ENCODE assay signal across 11 cellular contexts in genomic region chr4:151484396-151485102, GRCh38.
DNase-seq lines count a peak whose midpoint lies in the region; ATAC-seq and TF ChIP-seq lines count a peak whose summit lies in the region.
"Had no signal": no experiment of that assay in that cellular context is flagged by ENCODE, and none has a peak within 500 bp of the region (broad histone marks: within the 10 kb centered on the region; RNA-seq: fewer than 3 reads in every experiment).

No MANE protein-coding gene starts in this region.

- H3K4me3 ChIP-seq in HUES64 (ENCODE audit: low read length) (peak overlapping the region; percentile 5), left lung (no peak overlapping the region)
- H3K4me3 ChIP-seq: uterus had no signal

- DNase-seq in AG09319 (ENCODE audit: extremely low read depth, low read depth) = peak; percentile 18
- no peak for DNase-seq in chondrocyte (ENCODE audit: low spot score)
- no peak for DNase-seq in left lung
- DNase-seq in NCI-H2081 treated with DMSO at 0.1 percent for 48 hours (lab: John Stamatoyannopoulos, UW) = no peak
- no peak for DNase-seq in COR-L47 (lab: John Stamatoyannopoulos, UW)
- no peak for DNase-seq in anterior cingulate cortex (lab: John Stamatoyannopoulos, UW)
- DNase-seq in CD4-positive, alpha-beta T cell = no peak
- DNase-seq: midbrain; stimulated activated CD4-positive, alpha-beta T cell treated with anti-CD3 and anti-CD28 coated beads, Interleukin-4, amount 100 ng/mL, for 1 hour; uterus had no signal

- no peak overlapping the region for H3K4me3 Mint-ChIP-seq in chondrocyte (ENCODE audit: unreplicated experiment)
- H3K4me3 Mint-ChIP-seq in CD4-positive, alpha-beta T cell = no peak overlapping the region

- peaks cover 64% of the 10 kb centered on the region for H3K4me1 Mint-ChIP-seq in chondrocyte (ENCODE audit: low read depth)
- no peaks in the 10 kb centered on the region for H3K4me1 Mint-ChIP-seq in CD4-positive, alpha-beta T cell (ENCODE audit: low read depth)

- no peaks in the 10 kb centered on the region for H3K9me3 Mint-ChIP-seq in chondrocyte (ENCODE audit: low read depth)
- H3K9me3 Mint-ChIP-seq in CD4-positive, alpha-beta T cell = no peaks in the 10 kb centered on the region

- no peaks in the 10 kb centered on the region for H3K36me3 Mint-ChIP-seq in chondrocyte (ENCODE audit: low read depth)
- peaks cover 11% of the 10 kb centered on the region for H3K36me3 Mint-ChIP-seq in CD4-positive, alpha-beta T cell (ENCODE audit: low read depth)

- TF ChIP-seq CTCF in AG09319 (IDR thresholded peaks at IDR 0.05; ENCODE audit: low read depth, low read length) = no peak
- no peak for TF ChIP-seq CTCF in chondrocyte (IDR thresholded peaks at IDR 0.05)
- TF ChIP-seq CTCF in left lung (IDR thresholded peaks at IDR 0.05) = no peak
- TF ChIP-seq CTCF in CD4-positive, alpha-beta T cell (IDR thresholded peaks at IDR 0.05) = no peak

- H3K27me3 ChIP-seq in HUES64 (ENCODE audit: insufficient read depth, low read length) (no peaks in the 10 kb centered on the region), left lung (no peaks in the 10 kb centered on the region)
- peaks cover 4% of the 10 kb centered on the region for H3K27me3 ChIP-seq in CD4-positive, alpha-beta T cell (ENCODE audit: control insufficient read depth, insufficient read depth, low read length)
- H3K27me3 ChIP-seq: uterus had no signal

- peak; percentile 63 for ATAC-seq in left lung
- no peak for ATAC-seq in CD4-positive, alpha-beta T cell (ENCODE audit: poor library complexity)

- CTCF ChIA-PET in CD4-positive, alpha-beta T cell (lab: Charles Lee) = no interaction called here

- H3K4me1 ChIP-seq in HUES64 (ENCODE audit: insufficient read depth, low read length) (peaks cover 74% of the 10 kb centered on the region), left lung (no peaks in the 10 kb centered on the region)
- H3K4me1 ChIP-seq: uterus had no signal

- no peaks in the 10 kb centered on the region for H3K27me3 Mint-ChIP-seq in chondrocyte (ENCODE audit: low read depth)
- H3K27me3 Mint-ChIP-seq in CD4-positive, alpha-beta T cell = peaks cover 40% of the 10 kb centered on the region

- H3K27ac Mint-ChIP-seq in chondrocyte (ENCODE audit: unreplicated experiment) = peak overlapping the region; percentile 38
- H3K27ac Mint-ChIP-seq in CD4-positive, alpha-beta T cell = no peak overlapping the region

- H3K9ac ChIP-seq in HUES64 (ENCODE audit: low read depth, low read length) = peak overlapping the region; percentile 55

- POLR2A ChIA-PET in CD4-positive, alpha-beta T cell (lab: Charles Lee) = no interaction called here

- intact Hi-C loops in left lung (cut with DNase I) = no loop called here
- intact Hi-C loops in CD4-positive, alpha-beta T cell (cut with DNase I, micrococcal nuclease) = no loop called here

- H3K9me3 ChIP-seq in HUES64 (ENCODE audit: insufficient read depth, low read depth, low read length) (no peaks in the 10 kb centered on the region), left lung (no peaks in the 10 kb centered on the region)
- no peaks in the 10 kb centered on the region for H3K9me3 ChIP-seq in CD4-positive, alpha-beta T cell (ENCODE audit: control insufficient read depth, low read length)
- H3K9me3 ChIP-seq: uterus had no signal

- H3K27ac ChIP-seq in HUES64 (ENCODE audit: low read depth, low read length) (peak overlapping the region; percentile 94), left lung (no peak overlapping the region)
- H3K27ac ChIP-seq in CD4-positive, alpha-beta T cell (ENCODE audit: low read depth, low read length) = no peak overlapping the region
- H3K27ac ChIP-seq: uterus had no signal

- H3K36me3 ChIP-seq in HUES64 (ENCODE audit: insufficient read depth, low read length) (no peaks in the 10 kb centered on the region), left lung (no peaks in the 10 kb centered on the region)
- H3K36me3 ChIP-seq: uterus had no signal

- WGBS in HUES64 = 11% methylated on average over 2 of the region's 2 CpGs
